Comparison of ENCODE assay signal across 27 cellular contexts in the genomic region with DNA sequence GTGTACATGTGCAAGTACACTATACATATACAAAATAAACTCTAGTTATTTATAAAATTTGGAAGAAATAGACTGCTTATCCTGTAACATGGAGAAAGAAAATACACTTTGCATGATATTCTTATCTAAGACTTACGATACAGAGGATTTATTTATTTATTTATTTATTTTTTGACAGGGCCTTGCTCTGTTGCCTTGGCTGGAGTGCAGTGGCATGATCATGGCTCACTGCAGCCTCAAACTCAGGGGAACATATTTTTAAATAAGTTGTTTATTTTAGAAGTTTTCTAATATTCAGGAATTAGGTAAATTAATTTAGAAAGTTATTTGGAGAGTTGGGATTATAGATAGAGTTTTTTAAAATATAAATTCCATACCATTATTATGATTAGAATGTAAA.
DNase-seq lines count a peak whose midpoint lies in the region; ATAC-seq and TF ChIP-seq lines count a peak whose summit lies in the region.
"Had no signal": no experiment of that assay in that cellular context is flagged by ENCODE, and none has a peak within 500 bp of the region (broad histone marks: within the 10 kb centered on the region; RNA-seq: fewer than 3 reads in every experiment).

No MANE protein-coding gene starts in this region.

- H3K4me1 ChIP-seq in left ventricle myocardium inferior = peaks cover 23% of the 10 kb centered on the region
- H3K4me1 ChIP-seq: A549, BE2C, BLaER1, Caco-2 had no signal

- no peak for TF ChIP-seq CTCF in left ventricle myocardium inferior (IDR thresholded peaks at IDR 0.05; ENCODE audit: borderline replicate concordance)

- DNase-seq in left ventricle myocardium superior (no peak), left ventricle myocardium inferior (no peak)
- DNase-seq: 8988T; ACHN; AML-193; BE2C; C1 segment of cervical spinal cord; Caco-2; Calu3; CD4-positive, alpha-beta memory T cell; CD4-positive, alpha-beta T cell; CD4-positive, CD25-positive, alpha-beta regulatory T cell; CD8-positive, alpha-beta memory T cell; CD8-positive, alpha-beta T cell; COR-L47; DMS 273 treated with DMSO at 0.1 percent for 48 hours; DMS153; DMS53; DMS79; DMS79 treated with DMSO at 0.1 percent for 48 hours; DND-41; EL had no signal

- H3K9me3 ChIP-seq in left ventricle myocardium inferior (replicated peaks) = no peaks in the 10 kb centered on the region
- H3K9me3 ChIP-seq: A549, BE2C, BLaER1, Caco-2 had no signal

- ATAC-seq in left ventricle myocardium superior = peak; percentile 30
- ATAC-seq: CD8-positive, alpha-beta T cell had no signal

- H3K27ac ChIP-seq in left ventricle myocardium inferior (replicated peaks) = no peak overlapping the region
- H3K27ac ChIP-seq: 22Rv1; A549; BLaER1; BLaER1 treated with 17β-estradiol and CSF1 and Interleukin-3, amounts not matched to agents 10 nM and 100 nM; C4-2B had no signal

- no peak overlapping the region for H3K4me3 ChIP-seq in left ventricle myocardium inferior
- H3K4me3 ChIP-seq: A549; BLaER1; BLaER1 treated with 17β-estradiol and CSF1 and Interleukin-3, amounts not matched to agents 10 nM and 100 nM had no signal

- intact Hi-C loops in left ventricle myocardium superior (cut with micrococcal nuclease) (no loop called here), left ventricle myocardium inferior (cut with micrococcal nuclease) (no loop called here)

- H3K36me3 ChIP-seq in left ventricle myocardium inferior = no peaks in the 10 kb centered on the region
- H3K36me3 ChIP-seq: BE2C; BLaER1; BLaER1 treated with 17β-estradiol and CSF1 and Interleukin-3, amounts not matched to agents 10 nM and 100 nM had no signal

- H3K27me3 ChIP-seq in left ventricle myocardium inferior (ENCODE audit: low read depth) = no peaks in the 10 kb centered on the region
- H3K27me3 ChIP-seq: BE2C; BLaER1; BLaER1 treated with 17β-estradiol and CSF1 and Interleukin-3, amounts not matched to agents 10 nM and 100 nM had no signal
